Comparison of ENCODE assay signal across 11 cellular contexts in the genomic region with DNA sequence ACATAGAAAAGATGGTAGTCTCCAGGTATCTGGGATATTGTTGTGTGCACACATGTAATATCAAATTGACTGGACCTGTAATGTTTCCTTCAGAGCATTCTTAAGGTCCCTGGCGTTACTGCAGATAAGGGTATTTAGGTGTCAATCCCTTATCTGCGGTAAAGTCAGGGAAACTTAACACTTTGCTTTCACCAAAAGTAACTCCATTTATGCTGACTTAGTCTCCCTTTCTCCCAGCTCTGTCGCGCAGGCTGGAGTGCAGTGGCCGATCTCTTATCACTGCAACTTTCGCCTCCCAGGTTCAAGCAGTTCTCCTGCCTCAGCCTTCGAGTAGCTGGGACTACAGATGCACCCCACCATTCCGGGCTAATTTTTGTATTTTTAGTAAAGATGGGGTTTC. TPM values are rescaled to one million over a fixed set of nuclear protein-coding genes. Genes with fewer than 3 reads are reported as not detected.
A peak's percentile ranks its signal among the peaks of the same experiment; 100 is the strongest.
DNase-seq lines count a peak whose midpoint lies in the region; ATAC-seq, FAIRE-seq and TF ChIP-seq lines count a peak whose summit lies in the region.
"Had no signal": no experiment of that assay in that cellular context is flagged by ENCODE, and none has a peak within 500 bp of the region (broad histone marks: within the 10 kb centered on the region; RNA-seq: fewer than 3 reads in every experiment).

No MANE protein-coding gene starts in this region.

- peak overlapping the region in 9 of 10 donors; percentile 27 to 96 (median 81) for H3K4me3 ChIP-seq in heart right ventricle
- peak overlapping the region; percentile 80; the same call in 1 of the 2 replicates for H3K4me3 ChIP-seq in K562
- H3K4me3 ChIP-seq in vagina, result peak overlapping the region; percentile 71 to 73
- H3K4me3 ChIP-seq in H7 (ENCODE audit: insufficient read depth, low read depth, low read length), result no peak overlapping the region

- WGBS in heart right ventricle, 2 donors, result 68 to 76% methylated on average over 8 of the region's 8 CpGs
- WGBS in K562 (ENCODE audit: insufficient coverage, low coverage, missing lambda C conversion rate), result 2% methylated on average over 8 of the region's 8 CpGs

- TF ChIP-seq POLR2A in K562 (conservative IDR thresholded peaks at IDR 0.05), result no peak
- TF ChIP-seq POLR2A in vagina (IDR thresholded peaks at IDR 0.05), result no peak

- intact Hi-C loops in heart right ventricle (cut with DNase I), result loop anchor here in 4 of 10 donors (5.0 to 10.0 kb wide), 3 partner anchors 39 to 183 kb away; a partner anchor contains a TSS
- intact Hi-C loops in left cardiac atrium (cut with DNase I), result loop anchor here in 1 of 2 donors (10.0 kb wide), 1 partner anchor 183 kb away; a partner anchor contains a TSS
- intact Hi-C loops in K562 (cut with micrococcal nuclease), result loop anchor here (5.0 kb wide), 1 partner anchor 56 kb away; a partner anchor contains a TSS
- intact Hi-C loops in vagina (cut with DNase I), result loop anchor here (5.0 kb wide), 1 partner anchor 56 kb away; a partner anchor contains a TSS

- no peak for TF ChIP-seq RAD21 in K562 (CRISPR knock-in tag; conservative IDR thresholded peaks at IDR 0.05 in 1 of 2, IDR thresholded peaks at IDR 0.05 in 1 of 2)

- ATAC-seq in heart right ventricle, result no peak
- ATAC-seq in left cardiac atrium, result no peak
- no peak for ATAC-seq in K562
- no peak for ATAC-seq in naive B cell (ENCODE audit: low read depth in 2 of 2)
- ATAC-seq in GM18909 (IDR thresholded peaks at IDR 0.05; ENCODE audit: poor library complexity, unreplicated experiment), result no peak

- H3K27ac Mint-ChIP-seq in naive B cell, result peak overlapping the region in 3 of 6 donors; percentile 26 to 47 (median 34)

- peaks cover 48% of the 10 kb centered on the region for H3K79me2 ChIP-seq in K562 (ENCODE audit: control insufficient read depth, insufficient read depth, low read length)

- H3K4me1 Mint-ChIP-seq in naive B cell, result peaks cover 46 to 58% (median 56%) of the 10 kb centered on the region in 3 donors

- H3K9me3 ChIP-seq in heart right ventricle, result no peaks in the 10 kb centered on the region
- no peaks in the 10 kb centered on the region for H3K9me3 ChIP-seq in K562 (replicated peaks; ENCODE audit: control insufficient read depth, insufficient read depth, low read depth, low read length)
- H3K9me3 ChIP-seq in vagina, result no peaks in the 10 kb centered on the region

- no peaks in the 10 kb centered on the region for H3K9me3 Mint-ChIP-seq in naive B cell

- peaks cover 0 to 7% of the 10 kb centered on the region in 2 donors for H3K36me3 Mint-ChIP-seq in naive B cell

- CTCF ChIA-PET in K562 (lab: Yijun Ruan, JAX; ENCODE audit: low intra/inter-chr PET ratio), result no interaction called here

- peaks cover 0 to 12% (median 0%) of the 10 kb centered on the region in 9 donors for H3K36me3 ChIP-seq in heart right ventricle
- peaks cover 30% of the 10 kb centered on the region for H3K36me3 ChIP-seq in K562 (ENCODE audit: control insufficient read depth, insufficient read depth, low read length)
- no peaks in the 10 kb centered on the region for H3K36me3 ChIP-seq in vagina
- peaks cover 10% of the 10 kb centered on the region for H3K36me3 ChIP-seq in H7 (replicated peaks; ENCODE audit: control insufficient read depth, insufficient read depth, low read length)

- DNase-seq in heart right ventricle, result no peak
- no peak for DNase-seq in left cardiac atrium
- DNase-seq in K562 (ENCODE audit: extremely low read depth in 1 of 4, low spot score in 3 of 4), result peak in 2 of 4 experiments; percentile 26 to 61
- no peak for DNase-seq in naive B cell
- DNase-seq in vagina (ENCODE audit: extremely low spot score in 2 of 2), result no peak
- DNase-seq in MV-4-11 (lab: John Stamatoyannopoulos, UW), result no peak
- DNase-seq in H7, result no peak
- DNase-seq: nucleus accumbens had no signal

- peaks cover 21% of the 10 kb centered on the region for H3K9me1 ChIP-seq in K562 (ENCODE audit: control insufficient read depth, insufficient read depth, low read length)

- no peak overlapping the region for H3K9ac ChIP-seq in K562 (ENCODE audit: insufficient read depth in 1 of 2, low read depth in 2 of 2, low read length in 2 of 2)

- no peak for TF ChIP-seq EP300 in K562 (IDR thresholded peaks at IDR 0.05; ENCODE audit: low read length)

- FAIRE-seq in K562 (lab: Jason Lieb, UNC), result peak; percentile 69
- FAIRE-seq: bronchial epithelial cell had no signal

- BruUV-seq in K562 (replicated peaks; lab: Mats Ljungman, UMichigan), result no TSS peak

- H3K4me2 ChIP-seq in K562 (ENCODE audit: insufficient read depth, low read length), result peak overlapping the region; percentile 90

- H3K27me3 Mint-ChIP-seq in naive B cell, result no peaks in the 10 kb centered on the region

- H3K27ac ChIP-seq in heart right ventricle (no peak overlapping the region), K562 (ENCODE audit: extremely low read depth, low read depth, low read length) (no peak overlapping the region; the same call in 2 of the 3 replicates), vagina (no peak overlapping the region)
- H3K27ac ChIP-seq: SJSA1 had no signal

- no peak overlapping the region for H2AFZ ChIP-seq in K562 (ENCODE audit: low read depth, low read length)

- peaks cover 24 to 68% (median 49%) of the 10 kb centered on the region in 9 donors for H3K4me1 ChIP-seq in heart right ventricle
- H3K4me1 ChIP-seq in K562 (replicated peaks in 1 of 2; ENCODE audit: control insufficient read depth in 2 of 2, insufficient read depth in 2 of 2, low read length in 2 of 2), result peaks cover 34 to 49% of the 10 kb centered on the region in 2 experiments
- peaks cover 58% of the 10 kb centered on the region for H3K4me1 ChIP-seq in vagina

- TF ChIP-seq CTCF in heart right ventricle (IDR thresholded peaks at IDR 0.05) (no peak), K562 (IDR thresholded peaks at IDR 0.05 in 2 of 3, conservative IDR thresholded peaks at IDR 0.05 in 1 of 3; ENCODE audit: insufficient read depth in 2 of 3, low read depth in 1 of 3, low read length in 3 of 3) (no peak), vagina (IDR thresholded peaks at IDR 0.05) (no peak)

- POLR2A ChIA-PET in K562 (lab: Yijun Ruan, JAX), result interaction anchor here (2.3 kb wide), 1 partner anchor 8 kb away, joined by 8 read pairs; no protein-coding TSS in a partner anchor

- peak overlapping the region; percentile 79 to 91 (median 85) for H3K4me3 Mint-ChIP-seq in naive B cell

- in situ Hi-C loops in K562 (cut with MboI), result no loop called here

- no peaks in the 10 kb centered on the region for H3K27me3 ChIP-seq in heart right ventricle
- no peaks in the 10 kb centered on the region for H3K27me3 ChIP-seq in K562 (ENCODE audit: control insufficient read depth in 2 of 2, insufficient read depth in 2 of 2, low read length in 2 of 2)
- H3K27me3 ChIP-seq in vagina, result no peaks in the 10 kb centered on the region
- peaks cover 5% of the 10 kb centered on the region for H3K27me3 ChIP-seq in H7 (ENCODE audit: control insufficient read depth, insufficient read depth, low read length)
- H3K27me3 ChIP-seq: SJSA1 had no signal

- H4K20me1 ChIP-seq in K562 (replicated peaks; ENCODE audit: control insufficient read depth, insufficient read depth, low read length), result peaks cover 41% of the 10 kb centered on the region

RNA-seq across cellular contexts. Expression of a gene that starts 1.8 kb away (rescaled TPM):
- 10 to 100 TPM in 8 of 10 donors, 1 to 10 TPM in 2; 7.4 to 18.3 (median 13.8) TPM for total RNA-seq in heart right ventricle
- polyA plus RNA-seq in heart right ventricle, result 1 to 10 TPM; 4.0 to 8.3 TPM
- total RNA-seq in left cardiac atrium, result 10 to 100 TPM in 1 of 2 donors, 1 to 10 TPM in 1; 9.6 to 10.3 TPM
- total RNA-seq in K562 (2011; cell fraction: chromatin; rRNA removed; ENCODE audit: low replicate concordance), result 36.0 and 91.8 TPM in 2 replicates
- total RNA-seq in K562 (2011; cell fraction: nucleolus; rRNA removed), result 60.5 and 68.7 TPM in 2 replicates
- 54.1 and 60.8 TPM in 2 replicates for total RNA-seq in K562 (2011; cell fraction: nucleoplasm; rRNA removed)
- 6.0 and 7.7 TPM in 2 replicates for total RNA-seq in K562 (2014; rRNA removed)
- 4.5 and 6.5 TPM in 2 replicates for total RNA-seq in K562 (2014; rRNA removed; fragmentation: Illumina TruSeq; extraction: Trizol)
- total RNA-seq in K562 (2015; rRNA removed; fragmentation: Illumina TruSeq; extraction: Trizol), result 5.6 and 7.6 TPM in 2 replicates
- total RNA-seq in K562 (2021), result 16.9 TPM in 2 replicates
- 5.7 and 10.6 TPM in 2 replicates for polyA plus RNA-seq in K562 (2011; rRNA removed)
- 10.7 and 16.0 TPM in 2 replicates for polyA plus RNA-seq in K562 (2011; cell fraction: cytosol; rRNA removed)
- 25.5 and 35.7 TPM in 2 replicates for polyA plus RNA-seq in K562 (2011; cell fraction: nucleus; rRNA removed)
- polyA plus RNA-seq in K562 (2012), result 11.7 and 15.0 TPM in 2 replicates
- 11.7 and 11.8 TPM in 2 replicates for polyA plus RNA-seq in K562 (2014; fragmentation: Illumina TruSeq; extraction: Trizol)
- polyA plus RNA-seq in K562 (2014; fragmentation: Nextera tagmentation; extraction: Ambion mirVana), result 1 to 10 TPM; 1.4 to 1.6 TPM
- polyA plus RNA-seq in K562 (2014; rRNA removed), result 7.1 and 9.9 TPM in 2 replicates
- 12.8 and 16.0 TPM in 2 replicates for polyA minus RNA-seq in K562 (2011; rRNA and poly(A)+ RNA removed)
- polyA minus RNA-seq in K562 (2011; cell fraction: cytosol; rRNA and poly(A)+ RNA removed), result 15.2 and 25.2 TPM in 2 replicates
- 15.1 and 17.1 TPM in 2 replicates for polyA minus RNA-seq in K562 (2011; cell fraction: nucleus; rRNA and poly(A)+ RNA removed)
- 10 to 100 TPM in 1 of 6 donors, 1 to 10 TPM in 5; 4.3 to 16.3 (median 6.1) TPM for polyA plus RNA-seq in naive B cell (ENCODE audit: low read depth in 6 of 6)
- 16.5 TPM for total RNA-seq in vagina
- 13.8 and 19.3 TPM in 2 replicates for total RNA-seq in H7 (2014; rRNA removed; shearing (Covaris generic))

RNA-seq across cellular contexts. Expression of a gene that starts 25.9 kb away (rescaled TPM):
- total RNA-seq in heart right ventricle (10 to 100 TPM in 7 of 10 donors, 1 to 10 TPM in 3; 2.6 to 40.0 (median 14.5) TPM), left cardiac atrium (10 to 100 TPM; 18.4 to 24.7 TPM), K562 (2014; rRNA removed) (2.7 and 3.1 TPM in 2 replicates), K562 (2014; rRNA removed; fragmentation: Illumina TruSeq; extraction: Trizol) (1.8 and 2.0 TPM in 2 replicates), K562 (2015; rRNA removed; fragmentation: Illumina TruSeq; extraction: Trizol) (2.9 and 4.5 TPM in 2 replicates), K562 (2021) (2.8 and 4.1 TPM in 2 replicates), vagina (0.98 TPM)
- polyA plus RNA-seq in heart right ventricle (10 to 100 TPM in 1 of 2 donors, under 1 TPM in 1; 0.96 to 17.9 TPM), K562 (2011; rRNA removed) (4.8 and 7.5 TPM in 2 replicates), K562 (2014; fragmentation: Illumina TruSeq; extraction: Trizol) (2.7 and 3.1 TPM in 2 replicates), K562 (2014; fragmentation: Nextera tagmentation; extraction: Ambion mirVana) (under 1 TPM; 0.32 to 0.34 TPM), K562 (2014; rRNA removed) (4.5 and 5.8 TPM in 2 replicates), naive B cell (ENCODE audit: low read depth in 6 of 6) (1 to 10 TPM in 3 of 6 donors, under 1 TPM in 1, not detected in 2; 0.44 to 1.4 (median 1.1) TPM)
- total RNA-seq in K562 (2011; cell fraction: chromatin; rRNA removed; ENCODE audit: low replicate concordance), result 20.7 and 42.5 TPM in 2 replicates
- 27.0 and 27.3 TPM in 2 replicates for total RNA-seq in K562 (2011; cell fraction: nucleolus; rRNA removed)
- total RNA-seq in K562 (2011; cell fraction: nucleoplasm; rRNA removed), result 19.0 and 21.1 TPM in 2 replicates
- polyA plus RNA-seq in K562 (2011; cell fraction: cytosol; rRNA removed), result 2.9 and 5.5 TPM in 2 replicates
- polyA plus RNA-seq in K562 (2011; cell fraction: nucleus; rRNA removed), result 40.8 and 73.8 TPM in 2 replicates
- 3.4 and 10.6 TPM in 2 replicates for polyA plus RNA-seq in K562 (2012)
- polyA minus RNA-seq in K562 (2011; rRNA and poly(A)+ RNA removed), result 1.2 and 2.2 TPM in 2 replicates
- polyA minus RNA-seq in K562 (2011; cell fraction: cytosol; rRNA and poly(A)+ RNA removed), result 0.95 and 2.6 TPM in 2 replicates
- polyA minus RNA-seq in K562 (2011; cell fraction: nucleus; rRNA and poly(A)+ RNA removed), result 6.3 and 6.9 TPM in 2 replicates
- total RNA-seq in H7 (2014; rRNA removed; shearing (Covaris generic)), result 2.5 and 4.4 TPM in 2 replicates

RNA-seq across cellular contexts. Expression of a gene that starts 39.9 kb away (rescaled TPM):
- total RNA-seq in heart right ventricle (10 to 100 TPM; 14.2 to 19.2 (median 15.9) TPM), left cardiac atrium (10 to 100 TPM; 11.9 to 12.4 TPM), K562 (2014; rRNA removed) (33.1 and 50.4 TPM in 2 replicates), K562 (2014; rRNA removed; fragmentation: Illumina TruSeq; extraction: Trizol) (5.7 and 8.2 TPM in 2 replicates), K562 (2015; rRNA removed; fragmentation: Illumina TruSeq; extraction: Trizol) (21.2 and 21.9 TPM in 2 replicates), K562 (2021) (29.8 and 31.2 TPM in 2 replicates), vagina (20.4 TPM)
- polyA plus RNA-seq in heart right ventricle (10 to 100 TPM; 18.7 to 26.5 TPM), K562 (2011; rRNA removed) (23.8 and 33.3 TPM in 2 replicates), K562 (2014; fragmentation: Illumina TruSeq; extraction: Trizol) (15.0 and 22.7 TPM in 2 replicates), K562 (2014; fragmentation: Nextera tagmentation; extraction: Ambion mirVana) (10 to 100 TPM; 16.7 to 26.0 TPM), K562 (2014; rRNA removed) (28.1 and 48.3 TPM in 2 replicates), naive B cell (ENCODE audit: low read depth in 6 of 6) (10 to 100 TPM in 5 of 6 donors, 1 to 10 TPM in 1; 7.3 to 22.8 (median 20.0) TPM)
- 39.7 and 71.7 TPM in 2 replicates for total RNA-seq in K562 (2011; cell fraction: chromatin; rRNA removed; ENCODE audit: low replicate concordance)
- 42.2 and 44.1 TPM in 2 replicates for total RNA-seq in K562 (2011; cell fraction: nucleolus; rRNA removed)
- 34.4 and 37.9 TPM in 2 replicates for total RNA-seq in K562 (2011; cell fraction: nucleoplasm; rRNA removed)
- 27.1 and 60.5 TPM in 2 replicates for polyA plus RNA-seq in K562 (2011; cell fraction: cytosol; rRNA removed)
- 58.3 and 92.0 TPM in 2 replicates for polyA plus RNA-seq in K562 (2011; cell fraction: nucleus; rRNA removed)
- 28.4 and 31.7 TPM in 2 replicates for polyA plus RNA-seq in K562 (2012)
- polyA minus RNA-seq in K562 (2011; rRNA and poly(A)+ RNA removed), result 6.6 and 8.9 TPM in 2 replicates
- polyA minus RNA-seq in K562 (2011; cell fraction: cytosol; rRNA and poly(A)+ RNA removed), result 7.1 and 9.9 TPM in 2 replicates
- polyA minus RNA-seq in K562 (2011; cell fraction: nucleus; rRNA and poly(A)+ RNA removed), result 15.1 and 21.2 TPM in 2 replicates
- 13.1 and 13.5 TPM in 2 replicates for total RNA-seq in H7 (2014; rRNA removed; shearing (Covaris generic))

RNA-seq across cellular contexts. Expression of a gene that starts 52.0 kb away (rescaled TPM):
- total RNA-seq in heart right ventricle, result 10 to 100 TPM; 16.2 to 43.8 (median 24.5) TPM
- polyA plus RNA-seq in heart right ventricle, result 10 to 100 TPM; 14.1 to 18.0 TPM
- 10 to 100 TPM; 22.1 to 24.8 TPM for total RNA-seq in left cardiac atrium
- 229 and 466 TPM in 2 replicates for total RNA-seq in K562 (2011; cell fraction: chromatin; rRNA removed; ENCODE audit: low replicate concordance)
- 309 and 326 TPM in 2 replicates for total RNA-seq in K562 (2011; cell fraction: nucleolus; rRNA removed)
- total RNA-seq in K562 (2011; cell fraction: nucleoplasm; rRNA removed), result 244 and 282 TPM in 2 replicates
- 28.8 and 35.6 TPM in 2 replicates for total RNA-seq in K562 (2014; rRNA removed)
- 7.3 and 9.5 TPM in 2 replicates for total RNA-seq in K562 (2014; rRNA removed; fragmentation: Illumina TruSeq; extraction: Trizol)
- total RNA-seq in K562 (2015; rRNA removed; fragmentation: Illumina TruSeq; extraction: Trizol), result 23.9 and 24.6 TPM in 2 replicates
- 45.2 and 54.4 TPM in 2 replicates for total RNA-seq in K562 (2021)
- 59.7 and 110 TPM in 2 replicates for polyA plus RNA-seq in K562 (2011; rRNA removed)
- 50.2 and 68.3 TPM in 2 replicates for polyA plus RNA-seq in K562 (2011; cell fraction: cytosol; rRNA removed)
- 313 and 392 TPM in 2 replicates for polyA plus RNA-seq in K562 (2011; cell fraction: nucleus; rRNA removed)
- 39.1 and 59.5 TPM in 2 replicates for polyA plus RNA-seq in K562 (2012)
- 21.8 and 29.4 TPM in 2 replicates for polyA plus RNA-seq in K562 (2014; fragmentation: Illumina TruSeq; extraction: Trizol)
- polyA plus RNA-seq in K562 (2014; fragmentation: Nextera tagmentation; extraction: Ambion mirVana), result under 1 TPM; 0.32 to 0.89 TPM
- 35.5 and 36.2 TPM in 2 replicates for polyA plus RNA-seq in K562 (2014; rRNA removed)
- 56.4 and 73.7 TPM in 2 replicates for polyA minus RNA-seq in K562 (2011; rRNA and poly(A)+ RNA removed)
- 58.2 and 59.2 TPM in 2 replicates for polyA minus RNA-seq in K562 (2011; cell fraction: cytosol; rRNA and poly(A)+ RNA removed)
- polyA minus RNA-seq in K562 (2011; cell fraction: nucleus; rRNA and poly(A)+ RNA removed), result 58.7 and 72.1 TPM in 2 replicates
- polyA plus RNA-seq in naive B cell (ENCODE audit: low read depth in 6 of 6), result under 1 TPM in 1 of 6 donors, not detected in 5; 0.82 TPM
- total RNA-seq in vagina, result 60.6 TPM
- 89.1 and 100 TPM in 2 replicates for total RNA-seq in H7 (2014; rRNA removed; shearing (Covaris generic))

RNA-seq across cellular contexts. Expression of a gene that starts 57.2 kb away (rescaled TPM):
- 10 to 100 TPM; 19.1 to 59.7 (median 34.8) TPM for total RNA-seq in heart right ventricle
- polyA plus RNA-seq in heart right ventricle, result 10 to 100 TPM in 1 of 2 donors, 1 to 10 TPM in 1; 4.3 to 10.1 TPM
- total RNA-seq in left cardiac atrium, result 10 to 100 TPM; 16.8 to 29.5 TPM
- 10.6 and 25.3 TPM in 2 replicates for total RNA-seq in K562 (2011; cell fraction: chromatin; rRNA removed; ENCODE audit: low replicate concordance)
- 20.0 and 21.7 TPM in 2 replicates for total RNA-seq in K562 (2011; cell fraction: nucleolus; rRNA removed)
- total RNA-seq in K562 (2011; cell fraction: nucleoplasm; rRNA removed), result 17.5 and 21.4 TPM in 2 replicates
- total RNA-seq in K562 (2014; rRNA removed), result 2.5 and 3.4 TPM in 2 replicates
- 2.3 and 2.7 TPM in 2 replicates for total RNA-seq in K562 (2014; rRNA removed; fragmentation: Illumina TruSeq; extraction: Trizol)
- total RNA-seq in K562 (2015; rRNA removed; fragmentation: Illumina TruSeq; extraction: Trizol), result 2.8 TPM in 2 replicates
- 6.3 and 6.7 TPM in 2 replicates for total RNA-seq in K562 (2021)
- polyA plus RNA-seq in K562 (2011; rRNA removed), result 3.4 and 6.5 TPM in 2 replicates
- 5.1 and 5.7 TPM in 2 replicates for polyA plus RNA-seq in K562 (2011; cell fraction: cytosol; rRNA removed)
- polyA plus RNA-seq in K562 (2011; cell fraction: nucleus; rRNA removed), result 7.6 and 8.7 TPM in 2 replicates
- polyA plus RNA-seq in K562 (2012), result 3.6 and 5.0 TPM in 2 replicates
- polyA plus RNA-seq in K562 (2014; fragmentation: Illumina TruSeq; extraction: Trizol), result 5.4 and 5.8 TPM in 2 replicates
- polyA plus RNA-seq in K562 (2014; fragmentation: Nextera tagmentation; extraction: Ambion mirVana), result 1 to 10 TPM in 1 of 2 experiments, under 1 TPM in 1; 0.96 to 1.4 TPM
- polyA plus RNA-seq in K562 (2014; rRNA removed), result 3.0 and 3.7 TPM in 2 replicates
- polyA minus RNA-seq in K562 (2011; rRNA and poly(A)+ RNA removed), result 6.3 and 7.3 TPM in 2 replicates
- 5.7 and 8.8 TPM in 2 replicates for polyA minus RNA-seq in K562 (2011; cell fraction: cytosol; rRNA and poly(A)+ RNA removed)
- polyA minus RNA-seq in K562 (2011; cell fraction: nucleus; rRNA and poly(A)+ RNA removed), result 3.6 and 6.0 TPM in 2 replicates
- polyA plus RNA-seq in naive B cell (ENCODE audit: low read depth in 6 of 6), result 1 to 10 TPM in 5 of 6 donors, not detected in 1; 3.3 to 9.4 (median 6.3) TPM
- 8.3 TPM for total RNA-seq in vagina
- total RNA-seq in H7 (2014; rRNA removed; shearing (Covaris generic)), result 10.8 and 15.8 TPM in 2 replicates
